Comparison of ENCODE assay signal across 10 cellular contexts in genomic region chr9:2120926-2121689, GRCh38.
DNase-seq lines count a peak whose midpoint lies in the region; ATAC-seq, FAIRE-seq and TF ChIP-seq lines count a peak whose summit lies in the region.
"Had no signal": no experiment of that assay in that cellular context is flagged by ENCODE, and none has a peak within 500 bp of the region (broad histone marks: within the 10 kb centered on the region; RNA-seq: fewer than 3 reads in every experiment).

No MANE protein-coding gene starts in this region.

- CTCF ChIA-PET in MCF 10A (lab: Yijun Ruan, JAX), result interaction anchor here (0.7 to 2.4 kb wide), 7 partner anchors 10 to 607 kb away, joined by 3 to 25 read pairs (median 4); no protein-coding TSS in a partner anchor

- H3K9me3 Mint-ChIP-seq in MCF 10A (ENCODE audit: unreplicated experiment), result no peaks in the 10 kb centered on the region
- H3K9me3 Mint-ChIP-seq: T-helper 1 cell treated with Interleukin-12 subunit alpha and Interleukin-12 subunit beta and Interleukin-4 antibody, amounts not matched to agents 30 μg/mL and 1 μg/mL, for 36 hours had no signal

- no peaks in the 10 kb centered on the region for H3K27me3 Mint-ChIP-seq in MCF 10A (ENCODE audit: insufficient read depth, unreplicated experiment)

- no peak overlapping the region for H3K27ac Mint-ChIP-seq in MCF 10A (ENCODE audit: low read depth, unreplicated experiment)
- H3K27ac Mint-ChIP-seq: T-helper 1 cell treated with Interleukin-12 subunit alpha and Interleukin-12 subunit beta and Interleukin-4 antibody, amounts not matched to agents 30 μg/mL and 1 μg/mL, for 36 hours had no signal

- dilution Hi-C loops in keratinocyte (cut with MboI; ENCODE audit: extremely low pct_ligation_motif_present, low sequenced_read_pairs), result no loop called here

- no peaks in the 10 kb centered on the region for H4K20me1 ChIP-seq in keratinocyte (ENCODE audit: control insufficient read depth, extremely low read depth, insufficient read depth, low read length)

- H3K9me1 ChIP-seq in keratinocyte (ENCODE audit: control insufficient read depth, extremely low read depth, insufficient read depth, low read length), result no peaks in the 10 kb centered on the region

- FAIRE-seq in keratinocyte (lab: Jason Lieb, UNC), result no peak

- H3K36me3 ChIP-seq in heart right ventricle (peaks cover 0 to 91% (median 36%) of the 10 kb centered on the region in 9 donors), keratinocyte (ENCODE audit: control insufficient read depth in 2 of 2, extremely low read depth in 1 of 2, insufficient read depth in 2 of 2, low read length in 2 of 2) (peaks cover 0 to 8% of the 10 kb centered on the region in 2 experiments), aorta (ENCODE audit: control insufficient read depth in 1 of 2, insufficient read depth in 2 of 2, low read length in 1 of 2) (peaks cover 0 to 2% of the 10 kb centered on the region in 2 donors)

- no peak for ATAC-seq in heart right ventricle
- ATAC-seq in left cardiac atrium, result no peak
- no peak for ATAC-seq in aorta (ENCODE audit: low FRiP score)
- ATAC-seq in esophagus mucosa, result no peak

- H2AFZ ChIP-seq in keratinocyte (ENCODE audit: control insufficient read depth, low read length), result no peak overlapping the region

- H3K9me3 ChIP-seq in heart right ventricle (no peaks in the 10 kb centered on the region), keratinocyte (ENCODE audit: control insufficient read depth, low read depth, low read length) (no peaks in the 10 kb centered on the region), aorta (ENCODE audit: control insufficient read depth, low read length) (no peaks in the 10 kb centered on the region)
- H3K9me3 ChIP-seq: sigmoid colon had no signal

- POLR2A ChIA-PET in MCF 10A (lab: Yijun Ruan, JAX), result interaction anchor here (0.6 to 1.5 kb wide), 6 partner anchors 10 to 223 kb away, joined by 3 to 4 read pairs (median 3); partner anchors contain the start of gene SMARCA2

- peaks cover 59% of the 10 kb centered on the region for H3K36me3 Mint-ChIP-seq in MCF 10A (ENCODE audit: insufficient read depth, unreplicated experiment)

- H3K27ac ChIP-seq in heart right ventricle (no peak overlapping the region), keratinocyte (ENCODE audit: control insufficient read depth, insufficient read depth, low read length) (no peak overlapping the region), aorta (ENCODE audit: low read depth in 1 of 2, low read length in 2 of 2) (peak overlapping the region; percentile 83 to 87)

- no peak for DNase-seq in heart right ventricle
- DNase-seq in left cardiac atrium, result no peak
- peak; percentile 45 for DNase-seq in MCF 10A (ENCODE audit: unreplicated experiment)
- DNase-seq in keratinocyte (ENCODE audit: low read depth, low spot score), result no peak
- no peak for DNase-seq in aorta
- no peak for DNase-seq in stimulated activated CD4-positive, alpha-beta T cell treated with anti-CD3 and anti-CD28 coated beads, Interleukin-1b, Interleukin-23, amount 100 ng/mL, for 48 hours
- DNase-seq in activated CD4-positive, alpha-beta T cell treated with anti-CD3 and anti-CD28 coated beads for 48 hours, result no peak
- DNase-seq: sigmoid colon had no signal

- 54 to 59% methylated on average over 3 of the region's 3 CpGs for WGBS in heart right ventricle, 2 donors
- WGBS in aorta, 2 donors, result 24 to 29% methylated on average over 3 of the region's 3 CpGs

- H3K4me3 ChIP-seq in heart right ventricle (no peak overlapping the region), keratinocyte (ENCODE audit: control insufficient read depth in 2 of 3, extremely low read depth in 1 of 3, insufficient read depth in 2 of 3, low read depth in 1 of 3, low read length in 3 of 3) (no peak overlapping the region), aorta (ENCODE audit: low read length in 2 of 2) (no peak overlapping the region)
- H3K4me3 ChIP-seq: sigmoid colon had no signal

- no peaks in the 10 kb centered on the region for H3K4me1 Mint-ChIP-seq in MCF 10A (ENCODE audit: insufficient read depth, unreplicated experiment)

- H3K4me2 ChIP-seq in keratinocyte (ENCODE audit: control insufficient read depth, extremely low read depth, insufficient read depth, low read depth, low read length), result no peak overlapping the region

- BruUV-seq in MCF 10A (replicated peaks; lab: Mats Ljungman, UMichigan), result no TSS peak

- no peaks in the 10 kb centered on the region for H3K79me2 ChIP-seq in keratinocyte (ENCODE audit: control insufficient read depth, insufficient read depth, low read length)

- H3K4me1 ChIP-seq in heart right ventricle, result peaks cover under 1 to 37% (median 29%) of the 10 kb centered on the region in 9 donors
- no peaks in the 10 kb centered on the region for H3K4me1 ChIP-seq in keratinocyte (ENCODE audit: control insufficient read depth, extremely low read depth, insufficient read depth, low read length)
- H3K4me1 ChIP-seq in aorta (ENCODE audit: control insufficient read depth in 1 of 2, insufficient read depth in 2 of 2, low read length in 2 of 2), result peaks cover 13 to 17% of the 10 kb centered on the region in 2 donors

- no peak overlapping the region for H3K4me3 Mint-ChIP-seq in MCF 10A (ENCODE audit: unreplicated experiment)
- H3K4me3 Mint-ChIP-seq: T-helper 1 cell treated with Interleukin-12 subunit alpha and Interleukin-12 subunit beta and Interleukin-4 antibody, amounts not matched to agents 30 μg/mL and 1 μg/mL, for 36 hours had no signal

- intact Hi-C loops in heart right ventricle (cut with DNase I) (loop anchor here in 2 of 10 donors (5.0 to 10.0 kb wide), 2 partner anchors 714 to 716 kb away; no protein-coding TSS in a partner anchor), left cardiac atrium (cut with DNase I) (no loop called here), MCF 10A (cut with micrococcal nuclease) (no loop called here), aorta (cut with DNase I) (loop anchor here in 1 of 2 donors (5.0 kb wide), 2 partner anchors 104 to 696 kb away; partner anchors contain the start of gene SMARCA2)

- no peak overlapping the region for H3K9ac ChIP-seq in keratinocyte (ENCODE audit: control insufficient read depth, extremely low read depth, insufficient read depth, low read length)

- TF ChIP-seq CTCF in heart right ventricle (IDR thresholded peaks at IDR 0.05) (peak in 7 of 9 donors; percentile 5 to 53 (median 30)), MCF 10A (IDR thresholded peaks at IDR 0.05; ENCODE audit: unreplicated experiment) (no peak), keratinocyte (optimal IDR thresholded peaks at IDR 0.05 in 1 of 3, IDR thresholded peaks at IDR 0.05 in 1 of 3, conservative IDR thresholded peaks at IDR 0.05 in 1 of 3; ENCODE audit: extremely low read depth in 1 of 3, insufficient read depth in 2 of 3, low read length in 3 of 3) (peak in 2 of 3 experiments; percentile 7 to 18)

- H3K27me3 ChIP-seq in heart right ventricle (no peaks in the 10 kb centered on the region), keratinocyte (ENCODE audit: control insufficient read depth, extremely low read depth, insufficient read depth, low read length) (no peaks in the 10 kb centered on the region), aorta (ENCODE audit: control insufficient read depth in 1 of 2, insufficient read depth in 2 of 2, low read length in 1 of 2) (no peaks in the 10 kb centered on the region)
- H3K27me3 ChIP-seq: sigmoid colon had no signal

Comparison
In these comparisons a context has a peak if more than half of its experiments do, and no peak if none do; other contexts are left out.
1. H3K27ac ChIP-seq: peak in aorta (2 of 2); none in heart right ventricle (0 of 10) and keratinocyte (single experiment).